In the genomic region with DNA sequence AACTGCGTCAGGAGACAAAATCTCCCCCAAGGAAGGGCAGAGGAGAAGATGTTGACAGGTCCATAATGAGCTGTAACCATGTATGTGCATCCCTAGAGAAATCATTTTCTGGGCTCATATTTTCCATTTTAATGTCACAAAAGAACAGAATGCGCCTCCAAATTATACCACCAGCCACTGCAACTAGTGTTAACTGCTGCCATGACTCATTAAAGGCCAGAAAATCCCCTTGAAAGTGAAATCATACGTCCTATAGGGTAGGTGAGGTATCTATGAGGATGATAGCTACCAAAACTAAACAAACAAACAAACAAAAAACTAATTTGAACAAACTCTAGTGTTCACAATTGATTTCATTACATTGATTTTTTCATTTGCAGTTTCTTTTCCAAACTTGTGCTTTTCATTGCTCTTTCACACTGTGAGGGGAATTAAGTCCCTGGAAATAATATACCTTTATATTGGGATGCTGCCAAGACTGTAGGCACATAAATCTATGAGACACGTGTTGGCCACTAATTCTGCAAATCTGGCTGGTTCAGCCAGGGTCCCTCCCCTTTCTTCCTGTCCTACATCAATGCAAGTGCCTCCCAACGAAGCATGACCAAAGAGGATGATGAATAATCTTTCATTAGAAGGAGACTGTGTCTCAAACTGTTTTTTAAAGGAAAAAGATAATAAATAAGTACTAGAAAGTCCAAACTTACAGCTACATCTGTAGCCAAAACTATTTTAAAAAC, we compare ENCODE assay signal across 20 cellular contexts.
A peak's percentile ranks its signal among the peaks of the same experiment; 100 is the strongest.
DNase-seq lines count a peak whose midpoint lies in the region; ATAC-seq, FAIRE-seq and TF ChIP-seq lines count a peak whose summit lies in the region.
"Had no signal": no experiment of that assay in that cellular context is flagged by ENCODE, and none has a peak within 500 bp of the region (broad histone marks: within the 10 kb centered on the region; RNA-seq: fewer than 3 reads in every experiment).

No MANE protein-coding gene starts in this region.

- H3K4me1 ChIP-seq in astrocyte (ENCODE audit: insufficient read depth, low read length) (no peaks in the 10 kb centered on the region), left lung (no peaks in the 10 kb centered on the region)
- H3K4me1 ChIP-seq in CD8-positive, alpha-beta T cell (ENCODE audit: insufficient read depth, low read length): no peaks in the 10 kb centered on the region
- H3K4me1 ChIP-seq: pancreas, upper lobe of right lung had no signal

- H3K36me3 ChIP-seq in astrocyte (ENCODE audit: insufficient read depth, low read length) (no peaks in the 10 kb centered on the region), left lung (no peaks in the 10 kb centered on the region)
- H3K36me3 ChIP-seq in CD8-positive, alpha-beta T cell (ENCODE audit: insufficient read depth, low read length): no peaks in the 10 kb centered on the region
- H3K36me3 ChIP-seq: pancreas, upper lobe of right lung had no signal

- H3K36me3 Mint-ChIP-seq in activated naive CD8-positive, alpha-beta T cell treated with anti-CD3 and anti-CD28 coated beads, Interleukin-2, amount 50 U/mL, for 24 hours (ENCODE audit: low read depth): no peaks in the 10 kb centered on the region
- H3K36me3 Mint-ChIP-seq in activated naive CD8-positive, alpha-beta T cell treated with anti-CD3 and anti-CD28 coated beads for 36 hours: no peaks in the 10 kb centered on the region
- no peaks in the 10 kb centered on the region for H3K36me3 Mint-ChIP-seq in astrocyte (ENCODE audit: low read depth, unreplicated experiment)
- H3K36me3 Mint-ChIP-seq in CD8-positive, alpha-beta T cell: no peaks in the 10 kb centered on the region
- H3K36me3 Mint-ChIP-seq: activated naive CD8-positive, alpha-beta T cell had no signal

- H3K4me3 ChIP-seq in astrocyte (ENCODE audit: insufficient read depth, low read depth, low read length): no peak overlapping the region
- H3K4me3 ChIP-seq in CD8-positive, alpha-beta T cell (ENCODE audit: low read depth, low read length): no peak overlapping the region
- H3K4me3 ChIP-seq in left lung: no peak overlapping the region
- H3K4me3 ChIP-seq: pancreas, skin epidermis, upper lobe of right lung had no signal

- no peak overlapping the region for H3K27ac ChIP-seq in astrocyte (ENCODE audit: low read depth, low read length)
- no peak overlapping the region for H3K27ac ChIP-seq in CD8-positive, alpha-beta T cell (ENCODE audit: low read depth, low read length)
- no peak overlapping the region for H3K27ac ChIP-seq in left lung
- H3K27ac ChIP-seq: pancreas, skin epidermis, upper lobe of right lung had no signal

- CTCF ChIA-PET in CD8-positive, alpha-beta T cell (lab: Charles Lee): no interaction called here

- H3K9me3 Mint-ChIP-seq in activated naive CD8-positive, alpha-beta T cell treated with anti-CD3 and anti-CD28 coated beads, Interleukin-2, amount 50 U/mL, for 24 hours: no peaks in the 10 kb centered on the region
- peaks cover 2% of the 10 kb centered on the region for H3K9me3 Mint-ChIP-seq in activated naive CD8-positive, alpha-beta T cell treated with anti-CD3 and anti-CD28 coated beads for 36 hours
- no peaks in the 10 kb centered on the region for H3K9me3 Mint-ChIP-seq in astrocyte (ENCODE audit: unreplicated experiment)
- H3K9me3 Mint-ChIP-seq in CD8-positive, alpha-beta T cell: no peaks in the 10 kb centered on the region
- H3K9me3 Mint-ChIP-seq: activated CD4-positive, alpha-beta T cell treated with anti-CD3 and anti-CD28 coated beads, Interleukin-2, amount 10 ng/mL, durations not matched to agents 7 days and 5 days had no signal

- H4K20me1 ChIP-seq in astrocyte (ENCODE audit: insufficient read depth, low read length): no peaks in the 10 kb centered on the region

- no peak for TF ChIP-seq CTCF in astrocyte (IDR thresholded peaks at IDR 0.05; ENCODE audit: insufficient read depth, low read depth, low read length)
- TF ChIP-seq CTCF in CD8-positive, alpha-beta T cell (IDR thresholded peaks at IDR 0.05): no peak
- TF ChIP-seq CTCF in left lung (IDR thresholded peaks at IDR 0.05): no peak
- TF ChIP-seq CTCF in GM20000 (IDR thresholded peaks at IDR 0.05; ENCODE audit: extremely low read depth, missing control alignments): no peak

- no peak overlapping the region for H3K4me3 Mint-ChIP-seq in activated naive CD8-positive, alpha-beta T cell treated with anti-CD3 and anti-CD28 coated beads, Interleukin-2, amount 50 U/mL, for 24 hours
- H3K4me3 Mint-ChIP-seq in activated naive CD8-positive, alpha-beta T cell treated with anti-CD3 and anti-CD28 coated beads for 36 hours: no peak overlapping the region
- H3K4me3 Mint-ChIP-seq in astrocyte (ENCODE audit: unreplicated experiment): no peak overlapping the region
- no peak overlapping the region for H3K4me3 Mint-ChIP-seq in CD8-positive, alpha-beta T cell
- H3K4me3 Mint-ChIP-seq: activated CD4-positive, alpha-beta T cell treated with anti-CD3 and anti-CD28 coated beads, Interleukin-2, amount 10 ng/mL, durations not matched to agents 7 days and 5 days; activated naive CD8-positive, alpha-beta T cell had no signal

- no peaks in the 10 kb centered on the region for H3K79me2 ChIP-seq in astrocyte (ENCODE audit: insufficient read depth, low read length)

- ATAC-seq in activated naive CD8-positive, alpha-beta T cell treated with anti-CD3 and anti-CD28 coated beads, Interleukin-2, amount 50 U/mL, for 24 hours: peak; percentile 57
- no peak for ATAC-seq in CD8-positive, alpha-beta T cell
- ATAC-seq in left lung: no peak
- ATAC-seq in GM21390 (IDR thresholded peaks at IDR 0.05; ENCODE audit: unreplicated experiment): no peak
- ATAC-seq: left colon, pancreas, upper lobe of right lung had no signal

- no peaks in the 10 kb centered on the region for H3K27me3 Mint-ChIP-seq in activated naive CD8-positive, alpha-beta T cell treated with anti-CD3 and anti-CD28 coated beads, Interleukin-2, amount 50 U/mL, for 24 hours
- H3K27me3 Mint-ChIP-seq in activated naive CD8-positive, alpha-beta T cell treated with anti-CD3 and anti-CD28 coated beads for 36 hours: no peaks in the 10 kb centered on the region
- no peaks in the 10 kb centered on the region for H3K27me3 Mint-ChIP-seq in astrocyte (ENCODE audit: low read depth, unreplicated experiment)
- peaks cover 3% of the 10 kb centered on the region for H3K27me3 Mint-ChIP-seq in CD8-positive, alpha-beta T cell (ENCODE audit: low read depth)
- H3K27me3 Mint-ChIP-seq: activated CD4-positive, alpha-beta T cell treated with anti-CD3 and anti-CD28 coated beads, Interleukin-2, amount 10 ng/mL, durations not matched to agents 7 days and 5 days had no signal

- POLR2A ChIA-PET in CD8-positive, alpha-beta T cell (lab: Charles Lee): no interaction called here

- H3K4me1 Mint-ChIP-seq in activated naive CD8-positive, alpha-beta T cell treated with anti-CD3 and anti-CD28 coated beads, Interleukin-2, amount 50 U/mL, for 24 hours: peaks cover 3% of the 10 kb centered on the region
- peaks cover 1% of the 10 kb centered on the region for H3K4me1 Mint-ChIP-seq in activated naive CD8-positive, alpha-beta T cell treated with anti-CD3 and anti-CD28 coated beads for 36 hours
- no peaks in the 10 kb centered on the region for H3K4me1 Mint-ChIP-seq in astrocyte (ENCODE audit: low read depth, unreplicated experiment)
- H3K4me1 Mint-ChIP-seq in CD8-positive, alpha-beta T cell (ENCODE audit: low read depth): no peaks in the 10 kb centered on the region
- H3K4me1 Mint-ChIP-seq: activated CD4-positive, alpha-beta T cell treated with anti-CD3 and anti-CD28 coated beads, Interleukin-2, amount 10 ng/mL, durations not matched to agents 7 days and 5 days had no signal

- DNase-seq in activated naive CD8-positive, alpha-beta T cell treated with anti-CD3 and anti-CD28 coated beads, Interleukin-2, amount 50 U/mL, for 24 hours: no peak
- DNase-seq in activated naive CD8-positive, alpha-beta T cell treated with anti-CD3 and anti-CD28 coated beads for 36 hours: no peak
- DNase-seq in M059J (ENCODE audit: low read depth) (peak; percentile 18), astrocyte (ENCODE audit: low read depth) (no peak), left lung (no peak), GM20000 (ENCODE audit: low spot score) (no peak)
- DNase-seq in CD8-positive, alpha-beta T cell: no peak
- DNase-seq: activated CD4-positive, alpha-beta T cell treated with anti-CD3 and anti-CD28 coated beads, Interleukin-2, amount 10 ng/mL, durations not matched to agents 7 days and 5 days; activated T-cell treated with anti-CD3 and anti-CD28 coated beads, Interleukin-2, amount 50 U/mL, for 1 hour; effector CD4-positive, alpha-beta T cell; GOT3; left colon; NCI-H2171 treated with DMSO at 0.1 percent for 48 hours; pancreas; SK-N-SH; upper lobe of right lung had no signal

- H3K27me3 ChIP-seq in astrocyte (ENCODE audit: insufficient read depth, low read length) (no peaks in the 10 kb centered on the region), left lung (no peaks in the 10 kb centered on the region)
- no peaks in the 10 kb centered on the region for H3K27me3 ChIP-seq in CD8-positive, alpha-beta T cell (ENCODE audit: insufficient read depth, low read length)
- H3K27me3 ChIP-seq: upper lobe of right lung had no signal

- intact Hi-C loops in CD8-positive, alpha-beta T cell (cut with DNase I, micrococcal nuclease): no loop called here
- intact Hi-C loops in left lung (cut with DNase I): no loop called here

- H3K9ac ChIP-seq in astrocyte (ENCODE audit: low read length): no peak overlapping the region
- H3K9ac ChIP-seq: SK-N-SH had no signal

- peak; percentile 58 for FAIRE-seq in astrocyte (lab: Jason Lieb, UNC)
- FAIRE-seq: D721Med had no signal

- no peak overlapping the region for H3K4me2 ChIP-seq in astrocyte (ENCODE audit: low read length)
- H3K4me2 ChIP-seq: SK-N-SH had no signal

- H3K27ac Mint-ChIP-seq in activated naive CD8-positive, alpha-beta T cell treated with anti-CD3 and anti-CD28 coated beads, Interleukin-2, amount 50 U/mL, for 24 hours: no peak overlapping the region
- no peak overlapping the region for H3K27ac Mint-ChIP-seq in activated naive CD8-positive, alpha-beta T cell treated with anti-CD3 and anti-CD28 coated beads for 36 hours
- no peak overlapping the region for H3K27ac Mint-ChIP-seq in astrocyte (ENCODE audit: unreplicated experiment)
- no peak overlapping the region for H3K27ac Mint-ChIP-seq in CD8-positive, alpha-beta T cell
- H3K27ac Mint-ChIP-seq: activated CD4-positive, alpha-beta T cell treated with anti-CD3 and anti-CD28 coated beads, Interleukin-2, amount 10 ng/mL, durations not matched to agents 7 days and 5 days; activated naive CD8-positive, alpha-beta T cell had no signal

- H3K9me3 ChIP-seq in astrocyte (ENCODE audit: insufficient read depth, low read depth, low read length): no peaks in the 10 kb centered on the region
- H3K9me3 ChIP-seq in CD8-positive, alpha-beta T cell (ENCODE audit: low read length): no peaks in the 10 kb centered on the region
- no peaks in the 10 kb centered on the region for H3K9me3 ChIP-seq in left lung
- H3K9me3 ChIP-seq: pancreas, SK-N-SH, upper lobe of right lung had no signal

- no peak overlapping the region for H2AFZ ChIP-seq in astrocyte (ENCODE audit: low read depth, low read length)
